ENCODE assay signal across 1 cellular context in genomic region chr2:43075054-43075593, GRCh38.
TF ChIP-seq lines count a peak whose summit lies in the region.

No MANE protein-coding gene starts in this region.

TF ChIP-seq in HepG2, 621 proteins besides CTCF, POLR2A, EP300 and RAD21 (continued from another document and continues in another):
- no peak for TF ChIP-seq AFF4 (CRISPR knock-in tag; IDR thresholded peaks at IDR 0.05)
- TF ChIP-seq RNF2 (conservative IDR thresholded peaks at IDR 0.05; ENCODE audit: low read depth) = peak; percentile 41; the same call in 1 of the 2 replicates
- no peak for TF ChIP-seq FOSL1 (CRISPR knock-in tag; IDR thresholded peaks at IDR 0.05; ENCODE audit: borderline replicate concordance)
- peak; percentile 72 for TF ChIP-seq ARID5B (CRISPR knock-in tag; IDR thresholded peaks at IDR 0.05)
- TF ChIP-seq ZNF281 (CRISPR knock-in tag; IDR thresholded peaks at IDR 0.05; ENCODE audit: borderline replicate concordance) = peak; percentile 18; the same call in 1 of the 2 replicates
- no peak for TF ChIP-seq ZBTB38 (CRISPR knock-in tag; IDR thresholded peaks at IDR 0.05)
- TF ChIP-seq KLF12 (CRISPR knock-in tag; IDR thresholded peaks at IDR 0.05; ENCODE audit: borderline replicate concordance) = no peak
- TF ChIP-seq ZNF670 (CRISPR knock-in tag; IDR thresholded peaks at IDR 0.05; ENCODE audit: borderline replicate concordance) = no peak
- TF ChIP-seq GMEB1 (CRISPR knock-in tag; IDR thresholded peaks at IDR 0.05; ENCODE audit: borderline replicate concordance) = no peak
- TF ChIP-seq ZNF354B (CRISPR knock-in tag; IDR thresholded peaks at IDR 0.05) = 0 out of 2 replicates have a peak, but pooled peaks have one; percentile 19
- TF ChIP-seq ZNF180 (CRISPR knock-in tag; IDR thresholded peaks at IDR 0.05; ENCODE audit: borderline replicate concordance, low read depth) = no peak
- no peak for TF ChIP-seq RELA (CRISPR knock-in tag; IDR thresholded peaks at IDR 0.05)
- TF ChIP-seq TFE3 (CRISPR knock-in tag; IDR thresholded peaks at IDR 0.05) = peak; percentile 55; the same call in 1 of the 2 replicates
- TF ChIP-seq ZNF773 (CRISPR knock-in tag; IDR thresholded peaks at IDR 0.05; ENCODE audit: borderline replicate concordance) = no peak
- no peak for TF ChIP-seq MED13 (CRISPR knock-in tag; IDR thresholded peaks at IDR 0.05)
- no peak for TF ChIP-seq TP53 (CRISPR knock-in tag; conservative IDR thresholded peaks at IDR 0.05)
- no peak for TF ChIP-seq ZEB1 (IDR thresholded peaks at IDR 0.05; ENCODE audit: insufficient replicate concordance, low read depth)
- no peak for TF ChIP-seq SRSF9 (IDR thresholded peaks at IDR 0.05; ENCODE audit: borderline replicate concordance, insufficient read depth, low read depth, low read length, poor library complexity, severe bottlenecking)
- TF ChIP-seq KLF16 (CRISPR knock-in tag; IDR thresholded peaks at IDR 0.05) = no peak
- no peak for TF ChIP-seq ZBED4 (CRISPR knock-in tag; IDR thresholded peaks at IDR 0.05; ENCODE audit: borderline replicate concordance)
- TF ChIP-seq ETV5 (CRISPR knock-in tag; IDR thresholded peaks at IDR 0.05; ENCODE audit: borderline replicate concordance) = no peak
- TF ChIP-seq ZNF788 (CRISPR knock-in tag; IDR thresholded peaks at IDR 0.05; ENCODE audit: borderline replicate concordance) = no peak
- 0 out of 2 replicates have a peak, but pooled peaks have one; percentile 38 for TF ChIP-seq PRDM10 (CRISPR knock-in tag; IDR thresholded peaks at IDR 0.05; ENCODE audit: low read depth)
- no peak for TF ChIP-seq ZBTB34 (CRISPR knock-in tag; IDR thresholded peaks at IDR 0.05)
- TF ChIP-seq ZNF446 (CRISPR knock-in tag; IDR thresholded peaks at IDR 0.05) = no peak
- no peak for TF ChIP-seq CCAR2 (optimal IDR thresholded peaks at IDR 0.05; ENCODE audit: low read depth, low read length)
- TF ChIP-seq SMC3 (IDR thresholded peaks at IDR 0.05; ENCODE audit: low read length) = no peak
- peak; percentile 93 for TF ChIP-seq MAX (IDR thresholded peaks at IDR 0.05)
